In the genomic region with DNA sequence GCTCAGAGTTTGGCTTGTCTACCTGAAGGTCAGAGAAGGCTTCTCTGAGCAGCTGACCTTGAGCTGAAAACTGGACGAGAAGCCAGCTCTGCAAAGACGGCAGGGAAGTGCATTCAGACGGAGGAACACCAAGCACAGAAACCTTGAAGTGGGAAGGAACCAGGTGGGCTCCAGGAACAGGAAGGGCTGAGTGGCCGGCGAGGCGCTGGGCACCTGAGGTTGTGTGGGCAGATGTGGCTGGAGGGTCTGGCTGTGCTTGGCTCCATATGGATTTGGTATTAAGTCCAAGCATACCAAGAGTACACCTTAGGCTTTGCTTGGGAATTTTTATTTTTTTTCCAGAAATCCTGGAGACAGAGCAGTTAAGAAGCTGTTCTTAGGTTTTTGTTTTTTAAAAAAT, we compare ENCODE assay signal across 25 cellular contexts.
DNase-seq lines count a peak whose midpoint lies in the region; ATAC-seq, FAIRE-seq and TF ChIP-seq lines count a peak whose summit lies in the region.
"Had no signal": no experiment of that assay in that cellular context is flagged by ENCODE, and none has a peak within 500 bp of the region (broad histone marks: within the 10 kb centered on the region; RNA-seq: fewer than 3 reads in every experiment).

No MANE protein-coding gene starts in this region.

- H3K4me3 ChIP-seq in GM23338 (no peak overlapping the region), ascending aorta (no peak overlapping the region), hepatocyte (no peak overlapping the region), pancreas (no peak overlapping the region)
- H3K4me3 ChIP-seq: testis had no signal

- H3K27ac Mint-ChIP-seq in GM23338, result no peak overlapping the region
- H3K27ac Mint-ChIP-seq: memory B cell; stimulated activated effector memory CD8-positive, alpha-beta T cell treated with anti-CD3 and anti-CD28 coated beads, Interleukin-12 subunit alpha, Interleukin-12 subunit beta, amount 100 ng/mL, for 72 hours had no signal

- H3K27me3 Mint-ChIP-seq in GM23338 (ENCODE audit: insufficient read depth, low read depth, poor library complexity), result peaks cover 10% of the 10 kb centered on the region
- H3K27me3 Mint-ChIP-seq: central memory CD8-positive, alpha-beta T cell; naive thymus-derived CD4-positive, alpha-beta T cell had no signal

- H3K36me3 ChIP-seq in GM23338 (ENCODE audit: insufficient read depth) (no peaks in the 10 kb centered on the region), ascending aorta (no peaks in the 10 kb centered on the region), hepatocyte (replicated peaks; ENCODE audit: insufficient read depth, low read depth) (no peaks in the 10 kb centered on the region), pancreas (no peaks in the 10 kb centered on the region)

- H3K9me3 ChIP-seq in ascending aorta (peaks cover 0 to 3% of the 10 kb centered on the region in 2 donors), hepatocyte (ENCODE audit: low read depth) (no peaks in the 10 kb centered on the region), pancreas (no peaks in the 10 kb centered on the region)
- H3K9me3 ChIP-seq: testis had no signal

- DNase-seq in GM23338 (ENCODE audit: low spot score), result no peak
- no peak for DNase-seq in ascending aorta (ENCODE audit: low spot score in 2 of 2)
- no peak for DNase-seq in hepatocyte (ENCODE audit: low spot score)
- no peak for DNase-seq in pancreas
- no peak for DNase-seq in OCI-M1 (lab: John Stamatoyannopoulos, UW)
- DNase-seq in NOMO-1 treated with dmso at 0.1 percent for 144 hours (lab: John Stamatoyannopoulos, UW; ENCODE audit: unreplicated experiment), result no peak
- DNase-seq: activated T-cell treated with anti-CD3 and anti-CD28 coated beads, Interleukin-2, amount 50 U/mL, for 1 hour; DMS79; Karpas-422; kidney; MV-4-11; naive thymus-derived CD4-positive, alpha-beta T cell; NCI-H1694; NCI-H526 treated with DMSO at 0.1 percent for 48 hours; stimulated activated CD4-positive, alpha-beta T cell treated with anti-CD3 and anti-CD28 coated beads, Interleukin-1b, Interleukin-23, amount 100 ng/mL, for 48 hours; SW 1271; testis had no signal

- peaks cover 14% of the 10 kb centered on the region for H3K4me1 Mint-ChIP-seq in GM23338

- H3K9me2 ChIP-seq in GM23338 (ENCODE audit: insufficient read depth) (no peaks in the 10 kb centered on the region), hepatocyte (replicated peaks; ENCODE audit: insufficient read depth) (no peaks in the 10 kb centered on the region)

- no peaks in the 10 kb centered on the region for H3K36me3 Mint-ChIP-seq in GM23338 (ENCODE audit: low read depth)
- H3K36me3 Mint-ChIP-seq: naive thymus-derived CD4-positive, alpha-beta T cell had no signal

- intact Hi-C loops in ascending aorta (cut with DNase I) (no loop called here), pancreas (cut with DNase I) (no loop called here)

- H3K4me2 ChIP-seq in GM23338 (no peak overlapping the region), hepatocyte (no peak overlapping the region)

- WGBS in hepatocyte (ENCODE audit: low lambda C conversion rate, missing lambda C conversion rate), result 73% methylated on average over 6 of the region's 6 CpGs
- WGBS in pancreas, 2 donors, result 35 to 39% methylated on average over 6 of the region's 6 CpGs

- H3K27ac ChIP-seq in GM23338 (ENCODE audit: low read depth), result no peak overlapping the region
- peak overlapping the region; percentile 77 to 91 for H3K27ac ChIP-seq in ascending aorta
- peak overlapping the region; percentile 2 for H3K27ac ChIP-seq in hepatocyte
- peak overlapping the region; percentile 5 to 32 (median 18) for H3K27ac ChIP-seq in pancreas

- H2AFZ ChIP-seq in GM23338 (peak overlapping the region; percentile 63; the same call in 1 of the 2 replicates), hepatocyte (no peak overlapping the region)

- no peaks in the 10 kb centered on the region for H3K79me2 ChIP-seq in GM23338 (replicated peaks; ENCODE audit: insufficient read depth)
- H3K79me2 ChIP-seq in hepatocyte, result no peaks in the 10 kb centered on the region

- H3K27me3 ChIP-seq in GM23338 (ENCODE audit: insufficient read depth) (no peaks in the 10 kb centered on the region), ascending aorta (no peaks in the 10 kb centered on the region), hepatocyte (no peaks in the 10 kb centered on the region), pancreas (no peaks in the 10 kb centered on the region)
- H3K27me3 ChIP-seq: testis had no signal

- no peaks in the 10 kb centered on the region for H3K4me1 ChIP-seq in GM23338 (ENCODE audit: insufficient read depth)
- H3K4me1 ChIP-seq in ascending aorta, result peaks cover 11 to 28% of the 10 kb centered on the region in 2 donors
- H3K4me1 ChIP-seq in hepatocyte (ENCODE audit: insufficient read depth), result peaks cover 44% of the 10 kb centered on the region
- peaks cover 0 to 6% (median 6%) of the 10 kb centered on the region in 3 donors for H3K4me1 ChIP-seq in pancreas

- FAIRE-seq in pancreas (lab: Jason Lieb, UNC), result no peak
- FAIRE-seq: frontal cortex, HTR-8/SVneo, kidney, TTC549 had no signal

- no peaks in the 10 kb centered on the region for H3K9me3 Mint-ChIP-seq in GM23338
- H3K9me3 Mint-ChIP-seq: central memory CD8-positive, alpha-beta T cell; stimulated activated effector memory CD8-positive, alpha-beta T cell treated with anti-CD3 and anti-CD28 coated beads, Interleukin-12 subunit alpha, Interleukin-12 subunit beta, amount 100 ng/mL, for 72 hours had no signal

- H4K20me1 ChIP-seq in GM23338 (replicated peaks; ENCODE audit: insufficient read depth), result no peaks in the 10 kb centered on the region
- no peaks in the 10 kb centered on the region for H4K20me1 ChIP-seq in hepatocyte (ENCODE audit: insufficient read depth, poor library complexity, severe bottlenecking)

- TF ChIP-seq CTCF in GM23338 (conservative IDR thresholded peaks at IDR 0.05; ENCODE audit: low read depth in 2 of 2) (no peak), ascending aorta (IDR thresholded peaks at IDR 0.05) (no peak), hepatocyte (IDR thresholded peaks at IDR 0.05; ENCODE audit: poor library complexity) (no peak), pancreas (IDR thresholded peaks at IDR 0.05) (no peak)

- 0 out of 2 replicates have a peak, but pooled peaks cover 4% of the 10 kb centered on the region for H3F3A ChIP-seq in GM23338 (replicated peaks; ENCODE audit: low read depth)

- ATAC-seq in GM23338, result no peak
- peak in 2 of 4 donors; percentile 37 to 47 for ATAC-seq in pancreas
- ATAC-seq in HG02588 (IDR thresholded peaks at IDR 0.05; ENCODE audit: unreplicated experiment), result no peak
- no peak for ATAC-seq in GM19328 (IDR thresholded peaks at IDR 0.05; ENCODE audit: unreplicated experiment)
- ATAC-seq: naive thymus-derived CD4-positive, alpha-beta T cell; stimulated activated effector memory CD8-positive, alpha-beta T cell treated with anti-CD3 and anti-CD28 coated beads, Interleukin-12 subunit alpha, Interleukin-12 subunit beta, amount 100 ng/mL, for 72 hours had no signal

- H3K4me3 Mint-ChIP-seq in GM23338, result no peak overlapping the region
- H3K4me3 Mint-ChIP-seq: central memory CD8-positive, alpha-beta T cell; memory B cell; naive thymus-derived CD4-positive, alpha-beta T cell; stimulated activated effector memory CD8-positive, alpha-beta T cell treated with anti-CD3 and anti-CD28 coated beads, Interleukin-12 subunit alpha, Interleukin-12 subunit beta, amount 100 ng/mL, for 72 hours had no signal

TF ChIP-seq in GM23338, 12 proteins besides CTCF, POLR2A, EP300 and RAD21 (continues in another document):
- no peak for TF ChIP-seq JUNB (IDR thresholded peaks at IDR 0.05; ENCODE audit: unreplicated experiment)
- TF ChIP-seq CREB1 (CRISPR knock-in tag; IDR thresholded peaks at IDR 0.05; ENCODE audit: low read depth), result no peak
